In genomic region chr3:23389686-23390085, GRCh38 we compare ENCODE assay signal across 17 cellular contexts.
DNase-seq lines count a peak whose midpoint lies in the region; ATAC-seq and TF ChIP-seq lines count a peak whose summit lies in the region.
"Had no signal": no experiment of that assay in that cellular context is flagged by ENCODE, and none has a peak within 500 bp of the region (broad histone marks: within the 10 kb centered on the region; RNA-seq: fewer than 3 reads in every experiment).

No MANE protein-coding gene starts in this region.

- intact Hi-C loops in vagina (cut with DNase I), result no loop called here

- no peak overlapping the region for H3K4me3 Mint-ChIP-seq in GM23338
- no peak overlapping the region for H3K4me3 Mint-ChIP-seq in stimulated activated memory B cell treated with anti-CD40 and anti-IgM and Interleukin-4, amounts not matched to agents 10 μg/mL and 1 μg/mL and 100 μg/mL, for 72 hours
- no peak overlapping the region for H3K4me3 Mint-ChIP-seq in T-helper 2 cell treated with Interferon-gamma antibody and Interleukin-4, amounts not matched to agents 5 μg/mL and 100 μg/mL, for 36 hours
- H3K4me3 Mint-ChIP-seq: activated CD8-positive, alpha-beta T cell treated with anti-CD3 and anti-CD28 coated beads for 36 hours; CD4-positive, CD25-positive, alpha-beta regulatory T cell; neural progenitor cell had no signal

- ATAC-seq in GM18909 (IDR thresholded peaks at IDR 0.05; ENCODE audit: poor library complexity, unreplicated experiment), result peak; percentile 60
- ATAC-seq in GM23338, result no peak
- peak; percentile 42 for ATAC-seq in HG03196 (IDR thresholded peaks at IDR 0.05; ENCODE audit: unreplicated experiment)
- ATAC-seq in stimulated activated memory B cell treated with anti-CD40 and anti-IgM and Interleukin-4, amounts not matched to agents 10 μg/mL and 1 μg/mL and 100 μg/mL, for 72 hours, result peak; percentile 67
- ATAC-seq: activated CD8-positive, alpha-beta T cell treated with anti-CD3 and anti-CD28 coated beads for 36 hours; left lung had no signal

- H3K4me1 ChIP-seq in GM23338 (ENCODE audit: insufficient read depth), result peaks cover 40% of the 10 kb centered on the region
- H3K4me1 ChIP-seq in vagina, result no peaks in the 10 kb centered on the region
- H3K4me1 ChIP-seq: breast epithelium, left lung had no signal

- no peak overlapping the region for H2AFZ ChIP-seq in GM23338
- H2AFZ ChIP-seq: GM23248, neural progenitor cell had no signal

- H3K36me3 ChIP-seq in GM23338 (ENCODE audit: insufficient read depth) (no peaks in the 10 kb centered on the region), vagina (no peaks in the 10 kb centered on the region)
- H3K36me3 ChIP-seq: breast epithelium, left lung, neural progenitor cell, thoracic aorta had no signal

- H3K4me1 Mint-ChIP-seq in GM23338, result peaks cover 55% of the 10 kb centered on the region
- H3K4me1 Mint-ChIP-seq in stimulated activated memory B cell treated with anti-CD40 and anti-IgM and Interleukin-4, amounts not matched to agents 10 μg/mL and 1 μg/mL and 100 μg/mL, for 72 hours, result peaks cover 68% of the 10 kb centered on the region
- H3K4me1 Mint-ChIP-seq in T-helper 2 cell treated with Interferon-gamma antibody and Interleukin-4, amounts not matched to agents 5 μg/mL and 100 μg/mL, for 36 hours (ENCODE audit: low read depth), result peaks cover 2% of the 10 kb centered on the region

- H3K4me3 ChIP-seq in GM23338 (no peak overlapping the region), vagina (no peak overlapping the region)
- H3K4me3 ChIP-seq: breast epithelium, GM23248, left lung, neural progenitor cell, thoracic aorta had no signal

- TF ChIP-seq CTCF in GM23338 (conservative IDR thresholded peaks at IDR 0.05; ENCODE audit: low read depth in 2 of 2) (no peak), vagina (IDR thresholded peaks at IDR 0.05) (no peak)

- H3K27me3 Mint-ChIP-seq in GM23338 (ENCODE audit: insufficient read depth, low read depth, poor library complexity), result peaks cover 5% of the 10 kb centered on the region
- no peaks in the 10 kb centered on the region for H3K27me3 Mint-ChIP-seq in stimulated activated memory B cell treated with anti-CD40 and anti-IgM and Interleukin-4, amounts not matched to agents 10 μg/mL and 1 μg/mL and 100 μg/mL, for 72 hours
- no peaks in the 10 kb centered on the region for H3K27me3 Mint-ChIP-seq in T-helper 2 cell treated with Interferon-gamma antibody and Interleukin-4, amounts not matched to agents 5 μg/mL and 100 μg/mL, for 36 hours (ENCODE audit: low read depth)
- H3K27me3 Mint-ChIP-seq: activated CD8-positive, alpha-beta T cell treated with anti-CD3 and anti-CD28 coated beads for 36 hours; CD4-positive, CD25-positive, alpha-beta regulatory T cell had no signal

- peak overlapping the region; percentile 77 for H3K27ac Mint-ChIP-seq in GM23338
- no peak overlapping the region for H3K27ac Mint-ChIP-seq in stimulated activated memory B cell treated with anti-CD40 and anti-IgM and Interleukin-4, amounts not matched to agents 10 μg/mL and 1 μg/mL and 100 μg/mL, for 72 hours
- H3K27ac Mint-ChIP-seq in T-helper 2 cell treated with Interferon-gamma antibody and Interleukin-4, amounts not matched to agents 5 μg/mL and 100 μg/mL, for 36 hours, result no peak overlapping the region
- H3K27ac Mint-ChIP-seq: activated CD8-positive, alpha-beta T cell treated with anti-CD3 and anti-CD28 coated beads for 36 hours; CD4-positive, CD25-positive, alpha-beta regulatory T cell; neural progenitor cell had no signal

- H3K79me2 ChIP-seq in GM23338 (replicated peaks; ENCODE audit: insufficient read depth), result peaks cover 21% of the 10 kb centered on the region

- peak overlapping the region; percentile 56 for H3K4me2 ChIP-seq in GM23338
- H3K4me2 ChIP-seq: neural progenitor cell had no signal

- peak overlapping the region; percentile 4; the same call in 1 of the 2 replicates for H3K27ac ChIP-seq in GM23338 (ENCODE audit: low read depth)
- H3K27ac ChIP-seq in vagina, result no peak overlapping the region
- H3K27ac ChIP-seq: breast epithelium, GM23248, left lung, neural progenitor cell, thoracic aorta had no signal

- no peaks in the 10 kb centered on the region; the same call in 2 of the 3 replicates for H3K9me3 Mint-ChIP-seq in GM23338
- no peaks in the 10 kb centered on the region for H3K9me3 Mint-ChIP-seq in stimulated activated memory B cell treated with anti-CD40 and anti-IgM and Interleukin-4, amounts not matched to agents 10 μg/mL and 1 μg/mL and 100 μg/mL, for 72 hours
- H3K9me3 Mint-ChIP-seq in T-helper 2 cell treated with Interferon-gamma antibody and Interleukin-4, amounts not matched to agents 5 μg/mL and 100 μg/mL, for 36 hours, result no peaks in the 10 kb centered on the region
- H3K9me3 Mint-ChIP-seq: activated CD8-positive, alpha-beta T cell treated with anti-CD3 and anti-CD28 coated beads for 36 hours had no signal

- H3K9me3 ChIP-seq in vagina, result no peaks in the 10 kb centered on the region
- H3K9me3 ChIP-seq: breast epithelium, left lung, thoracic aorta had no signal

- TF ChIP-seq POLR2A in vagina (IDR thresholded peaks at IDR 0.05), result no peak

- H3F3A ChIP-seq in GM23338 (replicated peaks; ENCODE audit: low read depth), result no peaks in the 10 kb centered on the region

- DNase-seq in GM23338 (ENCODE audit: low spot score) (no peak), GF-D8 (lab: John Stamatoyannopoulos, UW) (no peak), vagina (ENCODE audit: extremely low spot score in 2 of 2) (no peak)
- DNase-seq in T-helper 2 cell treated with Interferon-gamma antibody and Interleukin-4, amounts not matched to agents 5 μg/mL and 100 μg/mL, for 36 hours (ENCODE audit: low spot score), result no peak
- DNase-seq: activated CD8-positive, alpha-beta T cell treated with anti-CD3 and anti-CD28 coated beads for 36 hours; activated gamma-delta T cell treated with Interleukin-2 at 50 U/mL for 16 hours; CD4-positive, CD25-positive, alpha-beta regulatory T cell; GM23248; left lung; RPMI8226; T-helper 2 cell had no signal

- no peaks in the 10 kb centered on the region for H4K20me1 ChIP-seq in GM23338 (replicated peaks; ENCODE audit: insufficient read depth)

- H3K27me3 ChIP-seq in GM23338 (ENCODE audit: insufficient read depth), result no peaks in the 10 kb centered on the region
- no peaks in the 10 kb centered on the region for H3K27me3 ChIP-seq in vagina
- H3K27me3 ChIP-seq: breast epithelium, left lung, neural progenitor cell had no signal

- H3K36me3 Mint-ChIP-seq in GM23338 (ENCODE audit: low read depth), result peaks cover 7% of the 10 kb centered on the region; the same call in 2 of the 3 replicates
- H3K36me3 Mint-ChIP-seq in stimulated activated memory B cell treated with anti-CD40 and anti-IgM and Interleukin-4, amounts not matched to agents 10 μg/mL and 1 μg/mL and 100 μg/mL, for 72 hours, result peaks cover 9% of the 10 kb centered on the region
- H3K36me3 Mint-ChIP-seq in T-helper 2 cell treated with Interferon-gamma antibody and Interleukin-4, amounts not matched to agents 5 μg/mL and 100 μg/mL, for 36 hours (ENCODE audit: low read depth), result no peaks in the 10 kb centered on the region
- H3K36me3 Mint-ChIP-seq: CD4-positive, CD25-positive, alpha-beta regulatory T cell had no signal

- no peaks in the 10 kb centered on the region for H3K9me2 ChIP-seq in GM23338 (ENCODE audit: insufficient read depth)

TF ChIP-seq in GM23338, 12 proteins besides CTCF, POLR2A, EP300 and RAD21 (continues in another document):
- TF ChIP-seq STAT1 (IDR thresholded peaks at IDR 0.05; ENCODE audit: unreplicated experiment) (no peak), REST (IDR thresholded peaks at IDR 0.05; ENCODE audit: unreplicated experiment) (no peak)
